1 cellular context compared by ENCODE assay signal in genomic region chr1:38297852-38298251, GRCh38.
TF ChIP-seq lines count a peak whose summit lies in the region.

No MANE protein-coding gene starts in this region.

TF ChIP-seq in K562, 482 proteins besides CTCF, POLR2A, EP300 and RAD21 (continued from another document):
- TF ChIP-seq JUND (IDR thresholded peaks at IDR 0.05; ENCODE audit: borderline replicate concordance, low read depth, low read length) = peak; percentile 40; the same call in 1 of the 2 replicates
- no peak for TF ChIP-seq JUND (tag; IDR thresholded peaks at IDR 0.05; ENCODE audit: borderline replicate concordance, low read depth, low read length)
